ENCODE assay signal across 10 cellular contexts in the genomic region with DNA sequence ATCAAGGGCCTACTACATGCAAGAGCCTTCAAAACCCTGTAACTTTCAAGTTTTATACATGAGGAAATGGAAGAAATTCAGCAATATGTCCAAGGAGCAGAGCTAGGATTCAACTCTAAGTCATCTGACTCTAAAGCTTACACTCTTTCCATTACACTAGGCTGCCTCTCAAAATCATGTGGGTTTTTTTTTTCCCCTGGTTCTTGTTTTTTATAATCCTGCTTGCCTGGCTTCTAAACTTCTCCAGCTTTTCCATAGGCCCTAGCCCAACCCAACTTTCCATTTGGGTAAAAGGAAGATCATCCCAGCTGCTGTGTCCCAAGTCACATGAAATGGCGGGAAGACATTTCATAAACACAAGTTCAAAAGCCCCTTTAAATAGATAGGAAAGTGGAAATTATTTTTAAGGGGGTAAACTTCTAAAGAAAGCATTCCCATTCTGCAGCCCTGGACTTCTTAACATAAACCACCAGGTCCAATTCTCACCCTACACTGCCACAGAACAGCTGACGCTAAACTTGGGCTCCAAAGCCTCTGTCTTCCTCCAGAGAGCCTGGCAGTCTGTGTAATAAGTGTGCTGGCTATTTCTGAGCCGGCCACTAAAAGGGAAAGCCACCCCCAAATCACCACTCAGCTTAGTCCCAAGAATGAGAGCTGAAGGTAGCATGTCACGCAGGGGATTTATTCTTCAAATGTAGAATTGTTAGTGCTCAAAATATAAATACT. TPM values are rescaled to one million over a fixed set of nuclear protein-coding genes. Genes with fewer than 3 reads are reported as not detected.
A peak's percentile ranks its signal among the peaks of the same experiment; 100 is the strongest.
DNase-seq lines count a peak whose midpoint lies in the region; ATAC-seq and TF ChIP-seq lines count a peak whose summit lies in the region.
"Had no signal": no experiment of that assay in that cellular context is flagged by ENCODE, and none has a peak within 500 bp of the region (broad histone marks: within the 10 kb centered on the region; RNA-seq: fewer than 3 reads in every experiment).

No MANE protein-coding gene starts in this region.

- no peaks in the 10 kb centered on the region for H3K9me3 ChIP-seq in heart left ventricle
- no peaks in the 10 kb centered on the region for H3K9me3 ChIP-seq in transverse colon

- H3K27ac Mint-ChIP-seq in activated naive CD8-positive, alpha-beta T cell treated with anti-CD3 and anti-CD28 coated beads, Interleukin-2, amount 10 ng/mL, durations not matched to agents 7 days and 5 days = peak overlapping the region; percentile 85
- H3K27ac Mint-ChIP-seq in naive B cell = peak overlapping the region; percentile 76 to 100 (median 94)

- H3K36me3 ChIP-seq in heart left ventricle (peaks cover 0 to 12% (median 0%) of the 10 kb centered on the region in 9 donors), transverse colon (no peaks in the 10 kb centered on the region)

- peaks cover 24% of the 10 kb centered on the region for H3K36me3 Mint-ChIP-seq in activated naive CD8-positive, alpha-beta T cell treated with anti-CD3 and anti-CD28 coated beads, Interleukin-2, amount 10 ng/mL, durations not matched to agents 7 days and 5 days
- H3K36me3 Mint-ChIP-seq in naive B cell = peaks cover 7 to 12% of the 10 kb centered on the region in 2 donors

- POLR2A ChIA-PET in activated naive CD8-positive, alpha-beta T cell treated with anti-CD3 and anti-CD28 coated beads, Interleukin-2, amount 10 ng/mL, durations not matched to agents 7 days and 5 days (lab: Charles Lee) = interaction anchor here (0.8 to 1.3 kb wide), 4 partner anchors 9 to 59 kb away, joined by 3 to 6 read pairs (median 4); no protein-coding TSS in a partner anchor

- peaks cover 76% of the 10 kb centered on the region for H3K4me1 Mint-ChIP-seq in activated naive CD8-positive, alpha-beta T cell treated with anti-CD3 and anti-CD28 coated beads, Interleukin-2, amount 10 ng/mL, durations not matched to agents 7 days and 5 days
- H3K4me1 Mint-ChIP-seq in naive B cell = peaks cover 73 to 99% (median 93%) of the 10 kb centered on the region in 3 donors

- H3K27me3 Mint-ChIP-seq in activated naive CD8-positive, alpha-beta T cell treated with anti-CD3 and anti-CD28 coated beads, Interleukin-2, amount 10 ng/mL, durations not matched to agents 7 days and 5 days = no peaks in the 10 kb centered on the region
- H3K27me3 Mint-ChIP-seq in naive B cell = no peaks in the 10 kb centered on the region

- TF ChIP-seq EP300 in transverse colon (IDR thresholded peaks at IDR 0.05; ENCODE audit: low read depth) = no peak

- H3K27me3 ChIP-seq in heart left ventricle (no peaks in the 10 kb centered on the region), transverse colon (no peaks in the 10 kb centered on the region)

- intact Hi-C loops in heart left ventricle (cut with DNase I) (loop anchor here in 1 of 10 donors (10.0 kb wide), 1 partner anchor 57 kb away; no protein-coding TSS in a partner anchor), Right ventricle myocardium superior (cut with DNase I) (no loop called here), transverse colon (cut with DNase I; ENCODE audit: low total_unique reads) (loop anchor here (5.0 to 10.0 kb wide), 2 partner anchors 45 to 57 kb away; a partner anchor contains a TSS)

- WGBS in heart left ventricle, 4 donors = 64 to 80% (median 71%) methylated on average over 4 of the region's 4 CpGs
- 84 to 85% methylated on average over 3 to 4 of the region's 4 CpGs for WGBS in transverse colon (ENCODE audit: low coverage in 1 of 2), 2 donors

- in situ Hi-C loops in transverse colon (cut with MboI; ENCODE audit: low pct_ligation_motif_present in 1 of 4, low pct_unique_long_range_greater_than_20kb in 1 of 4, low sequenced_read_pairs in 3 of 4) = no loop called here

- H3K9me3 Mint-ChIP-seq in activated naive CD8-positive, alpha-beta T cell treated with anti-CD3 and anti-CD28 coated beads, Interleukin-2, amount 10 ng/mL, durations not matched to agents 7 days and 5 days = no peaks in the 10 kb centered on the region
- H3K9me3 Mint-ChIP-seq in naive B cell = no peaks in the 10 kb centered on the region

- H3K4me3 Mint-ChIP-seq in activated naive CD8-positive, alpha-beta T cell treated with anti-CD3 and anti-CD28 coated beads, Interleukin-2, amount 10 ng/mL, durations not matched to agents 7 days and 5 days = no peak overlapping the region
- H3K4me3 Mint-ChIP-seq in naive B cell = peak overlapping the region in 6 of 8 donors; percentile 61 to 91 (median 82)

- TF ChIP-seq CTCF in heart left ventricle (IDR thresholded peaks at IDR 0.05) (no peak), transverse colon (IDR thresholded peaks at IDR 0.05) (no peak)

- no peak overlapping the region for H3K4me3 ChIP-seq in heart left ventricle
- no peak overlapping the region for H3K4me3 ChIP-seq in transverse colon

- ATAC-seq in heart left ventricle (no peak), Right ventricle myocardium superior (ENCODE audit: poor library complexity) (no peak), naive B cell (ENCODE audit: low read depth in 2 of 2) (no peak), GM21619 (IDR thresholded peaks at IDR 0.05; ENCODE audit: unreplicated experiment) (no peak), HG03159 (IDR thresholded peaks at IDR 0.05; ENCODE audit: unreplicated experiment) (no peak)
- ATAC-seq in activated naive CD8-positive, alpha-beta T cell treated with anti-CD3 and anti-CD28 coated beads, Interleukin-2, amount 10 ng/mL, durations not matched to agents 7 days and 5 days (ENCODE audit: low read depth) = no peak

- no peak for TF ChIP-seq POLR2A in heart left ventricle (IDR thresholded peaks at IDR 0.05)
- no peak for TF ChIP-seq POLR2A in transverse colon (IDR thresholded peaks at IDR 0.05)

- H3K27ac ChIP-seq in heart left ventricle = peak overlapping the region in 11 of 12 donors; percentile 26 to 73 (median 69)
- H3K27ac ChIP-seq in transverse colon = peak overlapping the region; percentile 71 to 80 (median 77)

- H3K4me1 ChIP-seq in heart left ventricle = peaks cover 10 to 90% (median 71%) of the 10 kb centered on the region in 12 donors
- peaks cover 29 to 72% (median 47%) of the 10 kb centered on the region in 4 donors for H3K4me1 ChIP-seq in transverse colon

- DNase-seq in heart left ventricle (no peak), Right ventricle myocardium superior (no peak), naive B cell (no peak), transverse colon (no peak), putamen (ENCODE audit: low spot score) (no peak)
- DNase-seq in activated naive CD8-positive, alpha-beta T cell treated with anti-CD3 and anti-CD28 coated beads, Interleukin-2, amount 10 ng/mL, durations not matched to agents 7 days and 5 days = no peak
- DNase-seq: GOT3, T-helper 9 cell had no signal

RNA-seq across cellular contexts. Expression of a gene that starts 46.9 kb away (rescaled TPM):
- total RNA-seq in heart left ventricle (10 to 100 TPM; 11.2 to 33.7 (median 17.8) TPM), Right ventricle myocardium superior (21.2 TPM), transverse colon (10 to 100 TPM; 14.3 to 57.6 (median 23.7) TPM)
- polyA plus RNA-seq in heart left ventricle (10 to 100 TPM in 1 of 2 donors, 1 to 10 TPM in 1; 6.2 to 11.9 TPM), naive B cell (ENCODE audit: low read depth in 6 of 6) (10 to 100 TPM; 24.5 to 48.9 (median 34.1) TPM)
- 10 to 100 TPM; 75.3 to 76.9 TPM for total RNA-seq in activated naive CD8-positive, alpha-beta T cell treated with anti-CD3 and anti-CD28 coated beads, Interleukin-2, amount 10 ng/mL, durations not matched to agents 7 days and 5 days
